12 cellular contexts compared by ENCODE assay signal in genomic region chr1:208171615-208172388, GRCh38.
"Had no signal": no experiment of that assay in that cellular context is flagged by ENCODE, and none has a peak within 500 bp of the region (broad histone marks: within the 10 kb centered on the region; RNA-seq: fewer than 3 reads in every experiment).

No MANE protein-coding gene starts in this region.

- H3K36me3 ChIP-seq: thyroid gland had no signal

- H3K27me3 ChIP-seq: body of pancreas, thyroid gland had no signal

- H3K4me3 ChIP-seq: body of pancreas, smooth muscle cell, thyroid gland had no signal

- ATAC-seq: body of pancreas; effector memory CD8-positive, alpha-beta T cell; natural killer cell had no signal

- H3K9me3 ChIP-seq: body of pancreas, thyroid gland had no signal

- DNase-seq: activated CD4-positive, alpha-beta T cell treated with anti-CD3 and anti-CD28 coated beads, Interleukin-2, amount 50 U/mL, for 1 hour; activated CD4-positive, CD25-positive, alpha-beta regulatory T cell; activated naive CD4-positive, alpha-beta T cell treated with anti-CD3 and anti-CD28 coated beads, Interleukin-2, amount 50 U/mL, for 16 hours; body of pancreas; effector memory CD8-positive, alpha-beta T cell; immature natural killer cell; natural killer cell; posterior cingulate gyrus; T1000; thyroid gland had no signal

- H3K27ac ChIP-seq: body of pancreas, epithelial cell of prostate, thyroid gland had no signal
